In genomic region chr12:12349711-12350665, GRCh38 we compare ENCODE assay signal across 8 cellular contexts. TPM values are rescaled to one million over a fixed set of nuclear protein-coding genes. Genes with fewer than 3 reads are reported as not detected.
DNase-seq lines count a peak whose midpoint lies in the region; ATAC-seq and TF ChIP-seq lines count a peak whose summit lies in the region.

Gene MANSC1, minus strand, starts transcription at chr12:12350242. Its CDS starts 6,928 bp downstream, at chr12:12343314.

- H3K27ac ChIP-seq in CD4-positive, CD25-positive, alpha-beta regulatory T cell (ENCODE audit: insufficient read depth, low read length, poor library complexity, severe bottlenecking), result peak within 1 kb of the TSS; percentile 63
- H3K27ac ChIP-seq in OCI-LY3 (ENCODE audit: low read length) (no peak within 1 kb of the TSS), testis (peak within 1 kb of the TSS; percentile 61 to 86)

- no peaks in the 10 kb centered on the region for H3K9me3 ChIP-seq in CD4-positive, CD25-positive, alpha-beta regulatory T cell (ENCODE audit: control insufficient read depth in 2 of 2, low read length in 2 of 2)
- no peaks in the 10 kb centered on the region for H3K9me3 ChIP-seq in OCI-LY3 (ENCODE audit: insufficient read depth, low read length)
- no peaks in the 10 kb centered on the region for H3K9me3 ChIP-seq in testis

- H3K79me2 ChIP-seq in OCI-LY3 (ENCODE audit: low read length), result no peaks in the 10 kb centered on the region

- H3K27me3 Mint-ChIP-seq in CD4-positive, CD25-positive, alpha-beta regulatory T cell, result no peaks in the 10 kb centered on the region
- peaks cover 3% of the 10 kb centered on the region for H3K27me3 Mint-ChIP-seq in nephron (ENCODE audit: low read depth)

- H3K4me1 Mint-ChIP-seq in CD4-positive, CD25-positive, alpha-beta regulatory T cell, result peaks cover 12 to 34% (median 24%) of the 10 kb centered on the region in 4 donors
- peaks cover 9% of the 10 kb centered on the region for H3K4me1 Mint-ChIP-seq in nephron

- peak within 1 kb of the TSS; percentile 52 for H3K4me3 ChIP-seq in CD4-positive, CD25-positive, alpha-beta regulatory T cell (ENCODE audit: low read depth, low read length)
- H3K4me3 ChIP-seq in OCI-LY3 (ENCODE audit: low read length) (peak within 1 kb of the TSS; percentile 80), foreskin fibroblast (ENCODE audit: low read depth in 1 of 2, low read length in 2 of 2) (peak within 1 kb of the TSS; percentile 61 to 69), testis (peak within 1 kb of the TSS; percentile 78 to 83)

- intact Hi-C loops in testis (cut with DNase I; ENCODE audit: low total_unique reads), result no loop called here

- H3K27me3 ChIP-seq in CD4-positive, CD25-positive, alpha-beta regulatory T cell (ENCODE audit: control insufficient read depth, insufficient read depth, low read length), result no peaks in the 10 kb centered on the region
- no peaks in the 10 kb centered on the region; the same call in 1 of the 2 replicates for H3K27me3 ChIP-seq in OCI-LY3 (ENCODE audit: low read depth, low read length)
- H3K27me3 ChIP-seq in testis, result no peaks in the 10 kb centered on the region

- peak; percentile 8; the same call in 1 of the 2 replicates for TF ChIP-seq CTCF in OCI-LY3 (IDR thresholded peaks at IDR 0.05; ENCODE audit: low read depth, low read length)
- TF ChIP-seq CTCF in foreskin fibroblast (IDR thresholded peaks at IDR 0.05; ENCODE audit: low read depth, low read length), result peak; percentile 32
- peak; percentile 54 to 66 (median 63) for TF ChIP-seq CTCF in nephron (IDR thresholded peaks at IDR 0.05; ENCODE audit: unreplicated experiment in 3 of 3)
- TF ChIP-seq CTCF in testis (IDR thresholded peaks at IDR 0.05), result peak in 2 of 3 experiments; percentile 3 to 48

- peaks cover 16% of the 10 kb centered on the region for H3K4me1 ChIP-seq in CD4-positive, CD25-positive, alpha-beta regulatory T cell (ENCODE audit: control insufficient read depth, insufficient read depth, low read length, poor library complexity, severe bottlenecking)
- H3K4me1 ChIP-seq in OCI-LY3 (ENCODE audit: low read length), result no peaks in the 10 kb centered on the region
- peaks cover 11% of the 10 kb centered on the region for H3K4me1 ChIP-seq in testis

- peak within 1 kb of the TSS; percentile 76 to 83 (median 79) for H3K4me3 Mint-ChIP-seq in CD4-positive, CD25-positive, alpha-beta regulatory T cell
- peak within 1 kb of the TSS; percentile 81 to 85 (median 84) for H3K4me3 Mint-ChIP-seq in nephron

- no peaks in the 10 kb centered on the region for H3K36me3 ChIP-seq in CD4-positive, CD25-positive, alpha-beta regulatory T cell (ENCODE audit: control insufficient read depth, insufficient read depth, low read length)
- no peaks in the 10 kb centered on the region for H3K36me3 ChIP-seq in OCI-LY3 (replicated peaks; ENCODE audit: low read depth, low read length)
- no peaks in the 10 kb centered on the region for H3K36me3 ChIP-seq in testis (ENCODE audit: low read depth, missing control alignments)

- H3K27ac Mint-ChIP-seq in CD4-positive, CD25-positive, alpha-beta regulatory T cell, result peak within 1 kb of the TSS; percentile 72 to 84 (median 80)
- peak within 1 kb of the TSS; percentile 48 to 80 (median 79) for H3K27ac Mint-ChIP-seq in nephron

- TF ChIP-seq POLR2A in testis (IDR thresholded peaks at IDR 0.05), result no peak

- peak within 1 kb of the TSS; percentile 56; the same call in 1 of the 2 replicates for H2AFZ ChIP-seq in OCI-LY3 (ENCODE audit: low read depth, low read length)

- ATAC-seq in CD4-positive, CD25-positive, alpha-beta regulatory T cell (ENCODE audit: low read depth in 2 of 2), result peak; percentile 55 to 57
- ATAC-seq in HG03175 (IDR thresholded peaks at IDR 0.05; ENCODE audit: unreplicated experiment) (peak; percentile 55), HG03457 (IDR thresholded peaks at IDR 0.05; ENCODE audit: unreplicated experiment) (no peak)

- H3K36me3 Mint-ChIP-seq in CD4-positive, CD25-positive, alpha-beta regulatory T cell, result no peaks in the 10 kb centered on the region
- no peaks in the 10 kb centered on the region for H3K36me3 Mint-ChIP-seq in nephron (ENCODE audit: low read depth)

- H3K4me2 ChIP-seq in OCI-LY3 (ENCODE audit: low read length), result peak within 1 kb of the TSS; percentile 73

- no peaks in the 10 kb centered on the region for H4K20me1 ChIP-seq in OCI-LY3 (ENCODE audit: insufficient read depth, low read length)

- H3K9me3 Mint-ChIP-seq in CD4-positive, CD25-positive, alpha-beta regulatory T cell, result peaks cover 0 to 5% (median 0%) of the 10 kb centered on the region in 7 donors
- no peaks in the 10 kb centered on the region for H3K9me3 Mint-ChIP-seq in nephron

- DNase-seq in CD4-positive, CD25-positive, alpha-beta regulatory T cell, result peak; percentile 26 to 76 (median 45)
- DNase-seq in activated naive CD4-positive, alpha-beta T cell (lab: John Stamatoyannopoulos, UW), result peak; percentile 6 to 57 (median 16)
- DNase-seq in foreskin fibroblast, result peak in 1 of 2 donors; percentile 71
- peak; percentile 72 for DNase-seq in testis

- 0% methylated on average over 11 to 38 of the region's 68 CpGs for WGBS in testis, 2 donors

- peak within 1 kb of the TSS; percentile 46; the same call in 1 of the 2 replicates for H3K9ac ChIP-seq in OCI-LY3 (ENCODE audit: low read length)

RNA-seq across cellular contexts. Expression of gene MANSC1, which starts in this region (rescaled TPM):
- 0.22 TPM for total RNA-seq in CD4-positive, CD25-positive, alpha-beta regulatory T cell
- 1 to 10 TPM in 2 of 4 donors, under 1 TPM in 2; 0.43 to 1.3 (median 0.89) TPM for polyA plus RNA-seq in CD4-positive, CD25-positive, alpha-beta regulatory T cell
- 10 to 100 TPM; 24.0 to 24.7 TPM for total RNA-seq in testis
- polyA plus RNA-seq in testis (ENCODE audit: insufficient read depth, low read depth, low replicate concordance), result 30.3 TPM

Comparison
In these comparisons a context has a peak if more than half of its experiments do, and no peak if none do; other contexts are left out.
1. RNA of gene MANSC1 (total RNA-seq): 24.0 to 24.7 TPM in testis; 0.22 TPM in CD4-positive, CD25-positive, alpha-beta regulatory T cell (single experiment); every median in the first group is over 10 times any median in the second.
2. RNA of gene MANSC1 (polyA plus RNA-seq): 30.3 TPM in testis (single experiment); 0.43 to 1.3 TPM in CD4-positive, CD25-positive, alpha-beta regulatory T cell; every median in the first group is over 10 times any median in the second.
3. CTCF ChIP-seq: peak in every context shown above with its lines; median percentile 63 in nephron; 32 in foreskin fibroblast; 26 in testis; 8 in OCI-LY3.
4. Peak in every context shown above with its lines, with median percentiles within 50 percentile points of each other: H3K4me3 ChIP-seq.